29 cellular contexts compared by ENCODE assay signal in the genomic region with DNA sequence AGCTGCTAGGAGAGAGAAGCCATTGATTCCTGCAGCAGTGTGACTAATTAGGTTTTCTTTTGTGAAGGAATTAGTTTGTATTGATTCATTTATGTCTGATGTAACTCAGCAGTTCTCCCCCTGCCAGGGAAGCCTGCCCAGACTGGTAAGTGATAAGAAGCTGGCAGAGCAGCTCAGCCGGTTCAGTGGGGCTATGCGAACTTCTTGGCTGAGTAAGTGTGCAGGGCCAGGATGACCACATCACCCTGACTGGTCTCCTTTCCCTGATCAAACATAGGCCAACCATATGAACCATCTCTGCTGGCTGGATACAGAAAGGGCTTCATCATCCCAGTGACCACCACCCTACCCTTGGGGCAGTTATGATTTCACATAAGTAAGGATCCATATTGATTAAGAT.
A peak's percentile ranks its signal among the peaks of the same experiment; 100 is the strongest.
DNase-seq lines count a peak whose midpoint lies in the region; ATAC-seq, FAIRE-seq and TF ChIP-seq lines count a peak whose summit lies in the region.
"Had no signal": no experiment of that assay in that cellular context is flagged by ENCODE, and none has a peak within 500 bp of the region (broad histone marks: within the 10 kb centered on the region; RNA-seq: fewer than 3 reads in every experiment).

No MANE protein-coding gene starts in this region.

- BruUV-seq in HepG2 (replicated peaks; lab: Mats Ljungman, UMichigan), result no TSS peak

- no peak overlapping the region for H3K4me3 Mint-ChIP-seq in type B pancreatic cell
- no peak overlapping the region for H3K4me3 Mint-ChIP-seq in activated CD4-positive, alpha-beta memory T cell treated with anti-CD3 and anti-CD28 coated beads for 36 hours
- H3K4me3 Mint-ChIP-seq: activated CD8-positive, alpha-beta T cell treated with anti-CD3 and anti-CD28 coated beads for 36 hours; activated naive CD4-positive, alpha-beta T cell treated with anti-CD3 and anti-CD28 coated beads, Interleukin-2, amount 50 U/mL, for 24 hours; activated T-cell treated with anti-CD3 and anti-CD28 coated beads, Interleukin-2, amount 50 U/mL, for 4 hours; central memory CD8-positive, alpha-beta T cell; T-helper 1 cell treated with Interleukin-12 subunit alpha and Interleukin-12 subunit beta and Interleukin-4 antibody, amounts not matched to agents 30 μg/mL and 1 μg/mL, for 36 hours had no signal

- no peak overlapping the region for H3K4me2 ChIP-seq in HepG2 (ENCODE audit: low read depth, low read length)
- H3K4me2 ChIP-seq: BLaER1 treated with 17β-estradiol and CSF1 and Interleukin-3, amounts not matched to agents 10 nM and 100 nM; hepatocyte had no signal

- TF ChIP-seq RAD21 in liver (IDR thresholded peaks at IDR 0.05), result peak in 1 of 2 donors; percentile 3
- no peak for TF ChIP-seq RAD21 in HepG2 (CRISPR knock-in tag; IDR thresholded peaks at IDR 0.05)

- TF ChIP-seq EP300 in HepG2 (IDR thresholded peaks at IDR 0.05; ENCODE audit: low read depth in 2 of 2, low read length in 2 of 2) (no peak), HepG2 (CRISPR knock-in tag; IDR thresholded peaks at IDR 0.05; ENCODE audit: borderline replicate concordance) (no peak)

- POLR2A ChIA-PET in HepG2 (lab: Yijun Ruan, JAX), result no interaction called here
- POLR2A ChIA-PET in activated CD4-positive, alpha-beta memory T cell treated with anti-CD3 and anti-CD28 coated beads for 36 hours (lab: Charles Lee), result no interaction called here

- H3K9me3 ChIP-seq in liver (ENCODE audit: control insufficient read depth in 4 of 4, low read length in 3 of 4) (no peaks in the 10 kb centered on the region), HepG2 (ENCODE audit: low read length) (no peaks in the 10 kb centered on the region), lung (ENCODE audit: control insufficient read depth in 2 of 2, insufficient read depth in 1 of 2, low read length in 1 of 2) (no peaks in the 10 kb centered on the region)
- H3K9me3 ChIP-seq: BLaER1 treated with 17β-estradiol and CSF1 and Interleukin-3, amounts not matched to agents 10 nM and 100 nM; mucosa of descending colon; suprapubic skin had no signal

- H3K36me3 Mint-ChIP-seq in type B pancreatic cell, result no peaks in the 10 kb centered on the region
- no peaks in the 10 kb centered on the region for H3K36me3 Mint-ChIP-seq in activated CD4-positive, alpha-beta memory T cell treated with anti-CD3 and anti-CD28 coated beads for 36 hours
- H3K36me3 Mint-ChIP-seq: activated naive CD4-positive, alpha-beta T cell treated with anti-CD3 and anti-CD28 coated beads, Interleukin-2, amount 50 U/mL, for 24 hours had no signal

- ATAC-seq in HepG2 (no peak), lung (ENCODE audit: insufficient read depth, low FRiP score) (peak; percentile 47), HG03520 (IDR thresholded peaks at IDR 0.05; ENCODE audit: unreplicated experiment) (no peak), HG03354 (IDR thresholded peaks at IDR 0.05; ENCODE audit: poor library complexity, severe bottlenecking, unreplicated experiment) (no peak)
- ATAC-seq: activated CD8-positive, alpha-beta T cell treated with anti-CD3 and anti-CD28 coated beads for 36 hours; activated T-cell treated with anti-CD3 and anti-CD28 coated beads, Interleukin-2, amount 50 U/mL, for 4 hours; GM12878; K562; mucosa of descending colon had no signal

- peaks cover 3 to 13% (median 10%) of the 10 kb centered on the region in 4 donors for H3K4me1 ChIP-seq in liver (ENCODE audit: control insufficient read depth in 4 of 4, insufficient read depth in 4 of 4, low read length in 3 of 4)
- H3K4me1 ChIP-seq in HepG2 (ENCODE audit: insufficient read depth, low read length), result no peaks in the 10 kb centered on the region
- peaks cover 1 to 9% of the 10 kb centered on the region in 2 donors for H3K4me1 ChIP-seq in lung (ENCODE audit: control insufficient read depth in 2 of 2, insufficient read depth in 2 of 2, low read length in 2 of 2)
- H3K4me1 ChIP-seq: BLaER1 treated with 17β-estradiol and CSF1 and Interleukin-3, amounts not matched to agents 10 nM and 100 nM had no signal

- no peak for FAIRE-seq in HepG2 (lab: Jason Lieb, UNC)
- FAIRE-seq: A204.1, K562 had no signal

- no peak for TF ChIP-seq CTCF in liver (IDR thresholded peaks at IDR 0.05; ENCODE audit: low read depth, low read length, missing input control)
- TF ChIP-seq CTCF in HepG2 (CRISPR knock-in tag; IDR thresholded peaks at IDR 0.05), result no peak
- no peak for TF ChIP-seq CTCF in fibroblast of mammary gland (conservative IDR thresholded peaks at IDR 0.05; ENCODE audit: control insufficient read depth, insufficient read depth, low read depth, low read length)
- TF ChIP-seq CTCF in lung (IDR thresholded peaks at IDR 0.05; ENCODE audit: control extremely low read depth, extremely low read depth), result no peak
- no peak for TF ChIP-seq CTCF in type B pancreatic cell (conservative IDR thresholded peaks at IDR 0.05)

- H3K36me3 ChIP-seq in liver (ENCODE audit: control insufficient read depth in 4 of 4, insufficient read depth in 3 of 4, low read depth in 1 of 4, low read length in 3 of 4) (no peaks in the 10 kb centered on the region), HepG2 (replicated peaks in 1 of 2; ENCODE audit: control insufficient read depth in 1 of 2, insufficient read depth in 2 of 2, low read length in 2 of 2) (no peaks in the 10 kb centered on the region), lung (ENCODE audit: control insufficient read depth in 2 of 2, insufficient read depth in 2 of 2, low read length in 2 of 2) (no peaks in the 10 kb centered on the region)
- H3K36me3 ChIP-seq: BLaER1 treated with 17β-estradiol and CSF1 and Interleukin-3, amounts not matched to agents 10 nM and 100 nM; suprapubic skin; WERI-Rb-1 had no signal

- H3K9me3 Mint-ChIP-seq in type B pancreatic cell, result no peaks in the 10 kb centered on the region
- no peaks in the 10 kb centered on the region for H3K9me3 Mint-ChIP-seq in activated CD4-positive, alpha-beta memory T cell treated with anti-CD3 and anti-CD28 coated beads for 36 hours
- H3K9me3 Mint-ChIP-seq: activated CD8-positive, alpha-beta T cell treated with anti-CD3 and anti-CD28 coated beads for 36 hours; activated naive CD4-positive, alpha-beta T cell treated with anti-CD3 and anti-CD28 coated beads, Interleukin-2, amount 50 U/mL, for 24 hours; activated T-cell treated with anti-CD3 and anti-CD28 coated beads, Interleukin-2, amount 50 U/mL, for 4 hours; central memory CD8-positive, alpha-beta T cell; T-helper 1 cell treated with Interleukin-12 subunit alpha and Interleukin-12 subunit beta and Interleukin-4 antibody, amounts not matched to agents 30 μg/mL and 1 μg/mL, for 36 hours had no signal

- H3K27ac ChIP-seq in liver (ENCODE audit: low read depth in 1 of 2, low read length in 2 of 2) (no peak overlapping the region), HepG2 (ENCODE audit: extremely low read length, insufficient read depth, low read length) (no peak overlapping the region), lung (ENCODE audit: low read depth in 1 of 2, low read length in 1 of 2) (no peak overlapping the region)
- H3K27ac ChIP-seq: BLaER1 treated with 17β-estradiol and CSF1 and Interleukin-3, amounts not matched to agents 10 nM and 100 nM; hepatocyte; suprapubic skin; WERI-Rb-1 had no signal

- in situ Hi-C loops in HepG2 (cut with HindIII; ENCODE audit: extremely low pct_ligation_motif_present, low pct_unique_long_range_greater_than_20kb), result no loop called here

- TF ChIP-seq POLR2A in HepG2 (IDR thresholded peaks at IDR 0.05; ENCODE audit: insufficient read depth in 1 of 2, low read depth in 2 of 2, low read length in 2 of 2), result no peak

- no peak for DNase-seq in HepG2 (ENCODE audit: low spot score)
- DNase-seq in fibroblast of mammary gland (ENCODE audit: low read depth), result peak; percentile 4
- DNase-seq in lung (ENCODE audit: low spot score), result no peak
- no peak for DNase-seq in type B pancreatic cell (ENCODE audit: extremely low spot score, unreplicated experiment)
- DNase-seq in activated CD4-positive, alpha-beta memory T cell treated with anti-CD3 and anti-CD28 coated beads for 36 hours, result no peak
- DNase-seq: activated CD8-positive, alpha-beta T cell treated with anti-CD3 and anti-CD28 coated beads for 36 hours; activated T-cell treated with anti-CD3 and anti-CD28 coated beads, Interleukin-2, amount 50 U/mL, for 4 hours; effector CD4-positive, alpha-beta T cell; GDM1; islet precursor cell; mucosa of descending colon; NCI-H2029 treated with DMSO at 0.1 percent for 48 hours; NCI-H446 treated with DMSO at 0.1 percent for 48 hours; NK-92 treated with Interleukin-12 subunit alpha and Interleukin-12 subunit beta, amount 100 ng/mL, for 24 hours; nucleus accumbens; stimulated activated CD4-positive, alpha-beta T cell treated with anti-CD3 and anti-CD28 coated beads, Interleukin-4, amount 100 ng/mL, for 24 hours; WERI-Rb-1 had no signal

- H3K79me2 ChIP-seq in HepG2 (ENCODE audit: insufficient read depth, low read length), result no peaks in the 10 kb centered on the region
- H3K79me2 ChIP-seq: hepatocyte had no signal

- no peak overlapping the region for H3K4me3 ChIP-seq in liver (ENCODE audit: low read depth in 1 of 3, low read length in 3 of 3)
- no peak overlapping the region for H3K4me3 ChIP-seq in HepG2 (replicated peaks in 1 of 3; ENCODE audit: insufficient read depth in 1 of 3, low read depth in 2 of 3, low read length in 3 of 3)
- no peak overlapping the region for H3K4me3 ChIP-seq in fibroblast of mammary gland (ENCODE audit: control insufficient read depth, low read depth, low read length)
- H3K4me3 ChIP-seq in lung, result no peak overlapping the region
- H3K4me3 ChIP-seq: BLaER1 treated with 17β-estradiol and CSF1 and Interleukin-3, amounts not matched to agents 10 nM and 100 nM; GM12878; hepatocyte; K562; mucosa of descending colon; suprapubic skin had no signal

- CTCF ChIA-PET in HepG2 (lab: Yijun Ruan, JAX; ENCODE audit: low intra/inter-chr PET ratio, low total read pairs), result no interaction called here
- CTCF ChIA-PET in activated CD4-positive, alpha-beta memory T cell treated with anti-CD3 and anti-CD28 coated beads for 36 hours (lab: Charles Lee), result no interaction called here

- intact Hi-C loops in HepG2 (cut with micrococcal nuclease; ENCODE audit: unreplicated experiment), result no loop called here
- intact Hi-C loops in activated CD4-positive, alpha-beta memory T cell treated with anti-CD3 and anti-CD28 coated beads for 36 hours (cut with micrococcal nuclease), result no loop called here

- peaks cover 25% of the 10 kb centered on the region for H3K4me1 Mint-ChIP-seq in type B pancreatic cell (ENCODE audit: unreplicated experiment)
- no peaks in the 10 kb centered on the region for H3K4me1 Mint-ChIP-seq in activated CD4-positive, alpha-beta memory T cell treated with anti-CD3 and anti-CD28 coated beads for 36 hours (ENCODE audit: low read depth)
- H3K4me1 Mint-ChIP-seq: activated naive CD4-positive, alpha-beta T cell treated with anti-CD3 and anti-CD28 coated beads, Interleukin-2, amount 50 U/mL, for 24 hours; central memory CD8-positive, alpha-beta T cell had no signal

- H3K27me3 ChIP-seq in liver (ENCODE audit: control insufficient read depth in 4 of 4, insufficient read depth in 4 of 4, low read length in 3 of 4) (no peaks in the 10 kb centered on the region), HepG2 (ENCODE audit: control insufficient read depth in 1 of 2, insufficient read depth in 2 of 2, low read length in 2 of 2) (no peaks in the 10 kb centered on the region), lung (ENCODE audit: control insufficient read depth, insufficient read depth) (no peaks in the 10 kb centered on the region)
- H3K27me3 ChIP-seq: BLaER1 treated with 17β-estradiol and CSF1 and Interleukin-3, amounts not matched to agents 10 nM and 100 nM; suprapubic skin had no signal

- H4K20me1 ChIP-seq in HepG2 (ENCODE audit: insufficient read depth, low read length), result no peaks in the 10 kb centered on the region
- H4K20me1 ChIP-seq: BLaER1 treated with 17β-estradiol and CSF1 and Interleukin-3, amounts not matched to agents 10 nM and 100 nM had no signal

- H3K9ac ChIP-seq in liver (ENCODE audit: low read depth in 1 of 2, low read length in 2 of 2) (no peak overlapping the region), HepG2 (ENCODE audit: insufficient read depth, low read depth, low read length) (no peak overlapping the region)
- H3K9ac ChIP-seq: BLaER1 treated with 17β-estradiol and CSF1 and Interleukin-3, amounts not matched to agents 10 nM and 100 nM had no signal

- no peak overlapping the region for H3K27ac Mint-ChIP-seq in type B pancreatic cell
- no peak overlapping the region for H3K27ac Mint-ChIP-seq in activated CD4-positive, alpha-beta memory T cell treated with anti-CD3 and anti-CD28 coated beads for 36 hours
- H3K27ac Mint-ChIP-seq: activated CD8-positive, alpha-beta T cell treated with anti-CD3 and anti-CD28 coated beads for 36 hours; activated naive CD4-positive, alpha-beta T cell treated with anti-CD3 and anti-CD28 coated beads, Interleukin-2, amount 50 U/mL, for 24 hours; T-helper 1 cell treated with Interleukin-12 subunit alpha and Interleukin-12 subunit beta and Interleukin-4 antibody, amounts not matched to agents 30 μg/mL and 1 μg/mL, for 36 hours had no signal

- H3K27me3 Mint-ChIP-seq in type B pancreatic cell, result peaks cover 38% of the 10 kb centered on the region
- H3K27me3 Mint-ChIP-seq in activated CD4-positive, alpha-beta memory T cell treated with anti-CD3 and anti-CD28 coated beads for 36 hours, result no peaks in the 10 kb centered on the region
- H3K27me3 Mint-ChIP-seq: activated CD8-positive, alpha-beta T cell treated with anti-CD3 and anti-CD28 coated beads for 36 hours; activated naive CD4-positive, alpha-beta T cell treated with anti-CD3 and anti-CD28 coated beads, Interleukin-2, amount 50 U/mL, for 24 hours; central memory CD8-positive, alpha-beta T cell had no signal

- H2AFZ ChIP-seq in HepG2 (ENCODE audit: low read length), result no peak overlapping the region
- H2AFZ ChIP-seq: hepatocyte had no signal

- WGBS in liver, result 40% methylated on average over 2 of the region's 2 CpGs
- 42% methylated on average over 2 of the region's 2 CpGs for WGBS in HepG2 (ENCODE audit: low lambda C conversion rate)
- WGBS in lung, 2 donors, result 73 to 78% methylated on average over 2 of the region's 2 CpGs
